ENCODE assay signal across 8 cellular contexts in genomic region chr15:75367406-75367912, GRCh38. TPM values are rescaled to one million over a fixed set of nuclear protein-coding genes. Genes with fewer than 3 reads are reported as not detected.
DNase-seq lines count a peak whose midpoint lies in the region; ATAC-seq and TF ChIP-seq lines count a peak whose summit lies in the region.

No MANE protein-coding gene starts in this region.

- TF ChIP-seq EP300 in gastroesophageal sphincter (IDR thresholded peaks at IDR 0.05) = no peak

- 0% methylated on average over 3 of the region's 7 CpGs; no CpG with 5 or more reads in 1 of the 2 donors for WGBS in gastroesophageal sphincter (ENCODE audit: low coverage in 1 of 2), 2 donors

- H3K27ac ChIP-seq in VCaP = peak overlapping the region; percentile 99
- H3K27ac ChIP-seq in gastroesophageal sphincter = peak overlapping the region in 3 of 4 donors; percentile 97 to 100 (median 99)

- H3K27me3 ChIP-seq in gastroesophageal sphincter = no peaks in the 10 kb centered on the region

- no peaks in the 10 kb centered on the region for H3K9me3 ChIP-seq in gastroesophageal sphincter

- H3K36me3 ChIP-seq in gastroesophageal sphincter = peaks cover 0 to 75% of the 10 kb centered on the region in 2 donors

- H3K4me1 ChIP-seq in gastroesophageal sphincter = peaks cover 0 to 28% (median 12%) of the 10 kb centered on the region in 3 donors

- DNase-seq in skeletal muscle cell (ENCODE audit: low read depth) = no peak
- DNase-seq in NCI-H748 (lab: John Stamatoyannopoulos, UW; ENCODE audit: unreplicated experiment) = no peak
- no peak for DNase-seq in HT-29 (ENCODE audit: low spot score)
- no peak for DNase-seq in NCI-H1092 (lab: John Stamatoyannopoulos, UW)

- ATAC-seq in GM19455 (IDR thresholded peaks at IDR 0.05; ENCODE audit: unreplicated experiment) = peak; percentile 3
- no peak for ATAC-seq in gastroesophageal sphincter
- no peak for ATAC-seq in GM19351 (IDR thresholded peaks at IDR 0.05; ENCODE audit: unreplicated experiment)

- TF ChIP-seq CTCF in VCaP (conservative IDR thresholded peaks at IDR 0.05) (no peak), gastroesophageal sphincter (IDR thresholded peaks at IDR 0.05) (no peak)

- no peak for TF ChIP-seq POLR2A in gastroesophageal sphincter (IDR thresholded peaks at IDR 0.05)

- H3K4me3 ChIP-seq in gastroesophageal sphincter (peak overlapping the region; percentile 93 to 95), skeletal muscle cell (ENCODE audit: low read depth, low read length) (peak overlapping the region; percentile 96)

RNA-seq across cellular contexts. Expression of gene MAN2C1, which starts 0.9 kb away (rescaled TPM):
- 100 to 1,000 TPM in 2 of 4 donors, 10 to 100 TPM in 2; 78.2 to 269 (median 102) TPM for total RNA-seq in gastroesophageal sphincter
- total RNA-seq in HT-29 (2014; rRNA removed; shearing (Covaris generic)) = 200 and 234 TPM in 2 replicates

RNA-seq across cellular contexts. Expression of gene NEIL1, which starts 20.6 kb away (rescaled TPM):
- 10 to 100 TPM in 3 of 4 donors, 1 to 10 TPM in 1; 8.7 to 47.8 (median 28.9) TPM for total RNA-seq in gastroesophageal sphincter
- 1.3 and 2.7 TPM in 2 replicates for total RNA-seq in HT-29 (2014; rRNA removed; shearing (Covaris generic))

RNA-seq across cellular contexts. Expression of gene COMMD4, which starts 31.6 kb away (rescaled TPM):
- 10 to 100 TPM; 30.0 to 65.2 (median 50.4) TPM for total RNA-seq in gastroesophageal sphincter
- total RNA-seq in HT-29 (2014; rRNA removed; shearing (Covaris generic)) = 266 TPM in 2 replicates
